ENCODE assay signal across 17 cellular contexts in the genomic region with DNA sequence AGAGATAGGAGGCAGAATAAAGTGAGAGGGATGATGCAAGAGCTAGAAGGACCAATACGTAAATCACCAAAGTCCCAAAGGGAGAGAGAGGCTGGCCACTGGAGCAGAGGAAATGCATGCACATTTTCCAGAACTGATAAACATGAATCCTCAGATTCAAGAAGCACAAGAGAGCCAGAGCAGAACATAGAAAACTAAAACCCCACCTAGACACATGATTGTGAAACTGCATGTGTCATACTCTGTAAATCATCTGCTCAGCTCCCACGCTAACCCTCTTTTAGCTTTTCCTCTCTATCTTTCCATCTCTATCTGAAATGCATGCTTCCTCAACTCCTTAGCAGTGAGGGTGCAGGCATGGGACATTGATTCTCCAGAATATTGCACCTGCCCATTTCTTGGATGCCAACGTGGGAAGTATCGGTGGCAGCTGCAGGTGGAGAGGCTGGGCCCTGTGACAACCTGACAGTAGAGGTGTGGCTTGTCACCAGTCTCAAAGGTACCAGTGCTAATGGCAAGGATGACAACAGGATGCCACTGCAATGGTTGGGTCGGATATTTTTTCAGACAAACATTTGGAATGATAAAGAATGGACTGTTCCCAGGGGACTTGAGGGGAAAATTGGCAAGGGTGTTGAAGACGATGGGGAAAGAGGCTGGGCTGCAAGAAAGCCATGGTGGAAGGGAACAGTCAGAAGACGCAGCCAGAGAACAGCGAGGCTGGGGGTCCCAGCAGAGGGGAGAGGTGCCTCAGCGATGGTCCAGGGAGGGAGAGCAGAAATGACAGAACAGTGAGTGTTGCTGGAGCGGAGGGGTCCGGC.
DNase-seq lines count a peak whose midpoint lies in the region; ATAC-seq, FAIRE-seq and TF ChIP-seq lines count a peak whose summit lies in the region.
"Had no signal": no experiment of that assay in that cellular context is flagged by ENCODE, and none has a peak within 500 bp of the region (broad histone marks: within the 10 kb centered on the region; RNA-seq: fewer than 3 reads in every experiment).

No MANE protein-coding gene starts in this region.

- H2BK12ac ChIP-seq in H9 (ENCODE audit: insufficient read length, low read depth, low read length) = no peak overlapping the region

- peaks cover 25% of the 10 kb centered on the region for H3K27me3 Mint-ChIP-seq in H9 (ENCODE audit: low read depth)

- TF ChIP-seq POLR2A in K562 (conservative IDR thresholded peaks at IDR 0.05) = no peak

- H3K9me3 Mint-ChIP-seq in H9 = peaks cover 24 to 25% of the 10 kb centered on the region in 2 experiments

- in situ Hi-C loops in ACHN (cut with HindIII; ENCODE audit: low pct_ligation_motif_present, low pct_unique_long_range_greater_than_20kb, low sequenced_read_pairs) = no loop called here
- in situ Hi-C loops in GM13976 (cut with MboI; ENCODE audit: low sequenced_read_pairs, unreplicated experiment) = loop anchor here (25.0 kb wide), 1 partner anchor 207 kb away; the partner anchor contains the start of gene GPC1
- in situ Hi-C loops in K562 (cut with MboI) = loop anchor here (5.0 kb wide), 1 partner anchor 207 kb away; the partner anchor contains the start of gene GPC1

- H3K9me1 ChIP-seq in K562 (ENCODE audit: control insufficient read depth, insufficient read depth, low read length) = no peaks in the 10 kb centered on the region

- no peaks in the 10 kb centered on the region for H3K23me2 ChIP-seq in H9 (ENCODE audit: insufficient read length, low read depth, low read length, poor library complexity, severe bottlenecking)

- intact Hi-C loops in K562 (cut with micrococcal nuclease) = no loop called here
- intact Hi-C loops in kidney (cut with DNase I) = loop anchor here (5.0 kb wide), 1 partner anchor 207 kb away; the partner anchor contains the start of gene GPC1

- TF ChIP-seq RAD21 in K562 (CRISPR knock-in tag; conservative IDR thresholded peaks at IDR 0.05 in 1 of 2, IDR thresholded peaks at IDR 0.05 in 1 of 2) = no peak

- H3K18ac ChIP-seq in H9 (ENCODE audit: insufficient read length, low read depth, low read length) = no peak overlapping the region

- peaks cover 0 to 8% (median 2%) of the 10 kb centered on the region in 3 experiments; a peak in 3 of 7 replicates for H3K36me3 Mint-ChIP-seq in H9 (ENCODE audit: insufficient read depth in 1 of 3, low read depth in 3 of 3)

- H2BK15ac ChIP-seq in H9 (ENCODE audit: low read depth, low read length) = no peak overlapping the region

- H2BK5ac ChIP-seq in H9 (ENCODE audit: insufficient read length, low read length) = no peak overlapping the region

- H3K27ac Mint-ChIP-seq in H9 = no peak overlapping the region
- H3K27ac Mint-ChIP-seq: activated T-helper 1 cell treated with anti-CD3 and anti-CD28 coated beads, Interleukin-12 subunit alpha, Interleukin-12 subunit beta, Interleukin-2, Interleukin-4 antibody, amounts not matched to agents 30 ng/mL and 10 ng/mL and 1 ng/mL, durations not matched to agents 14 hours and 24 hours and 36 hours; stimulated activated naive CD8-positive, alpha-beta T cell treated with anti-CD3 and anti-CD28 coated beads, Interleukin-15, amount 100 ng/mL, for 72 hours had no signal

- H2AFZ ChIP-seq in K562 (ENCODE audit: low read depth, low read length) = no peak overlapping the region
- H2AFZ ChIP-seq in H9 (ENCODE audit: low read length) = no peak overlapping the region

- H3K9me3 ChIP-seq in K562 (replicated peaks; ENCODE audit: control insufficient read depth, insufficient read depth, low read depth, low read length) (no peaks in the 10 kb centered on the region; the same call in 1 of the 2 replicates), kidney (ENCODE audit: control insufficient read depth in 1 of 2, low read length in 2 of 2) (peaks cover 0 to 11% of the 10 kb centered on the region in 2 donors), H9 (ENCODE audit: control insufficient read depth, low read depth, low read length) (no peaks in the 10 kb centered on the region)
- H3K9me3 ChIP-seq: HAP-1 had no signal

- H3K9ac ChIP-seq in K562 (ENCODE audit: insufficient read depth in 1 of 2, low read depth in 2 of 2, low read length in 2 of 2) = no peak overlapping the region
- no peak overlapping the region for H3K9ac ChIP-seq in kidney (ENCODE audit: low read length in 2 of 2)
- no peak overlapping the region for H3K9ac ChIP-seq in H9 (ENCODE audit: extremely low read depth, insufficient read length, low read length)

- H4K20me1 ChIP-seq in K562 (replicated peaks; ENCODE audit: control insufficient read depth, insufficient read depth, low read length) (no peaks in the 10 kb centered on the region), H9 (ENCODE audit: control insufficient read depth, insufficient read depth, insufficient read length) (no peaks in the 10 kb centered on the region)

- no TSS peak for BruUV-seq in K562 (replicated peaks; lab: Mats Ljungman, UMichigan)

- H2BK120ac ChIP-seq in H9 (ENCODE audit: low read depth, low read length, poor library complexity, severe bottlenecking) = no peak overlapping the region

- H4K8ac ChIP-seq in H9 (replicated peaks; ENCODE audit: insufficient read length, low read depth, low read length) = no peak overlapping the region

- TF ChIP-seq CTCF in GM13976 (IDR thresholded peaks at IDR 0.05; ENCODE audit: borderline replicate concordance, control extremely low read depth, extremely low read depth, insufficient read depth, missing control alignments) (no peak), K562 (IDR thresholded peaks at IDR 0.05 in 2 of 3, conservative IDR thresholded peaks at IDR 0.05 in 1 of 3; ENCODE audit: insufficient read depth in 2 of 3, low read depth in 1 of 3, low read length in 3 of 3) (no peak), kidney (IDR thresholded peaks at IDR 0.05; ENCODE audit: borderline replicate concordance, extremely low read depth, insufficient read depth) (no peak), H9 (conservative IDR thresholded peaks at IDR 0.05) (no peak)

- 1% methylated on average over 5 of the region's 11 CpGs for WGBS in K562 (ENCODE audit: insufficient coverage, low coverage, missing lambda C conversion rate)
- no CpG with 5 or more reads among the region's 11 CpGs for WGBS in H9 (ENCODE audit: extremely low coverage, insufficient read length, low lambda C conversion rate)

- no peak overlapping the region for H3K14ac ChIP-seq in H9 (ENCODE audit: insufficient read depth, low read length)

- H3K4ac ChIP-seq in H9 (ENCODE audit: low read depth, low read length) = no peak overlapping the region

- no peak overlapping the region for H3T11ph ChIP-seq in H9 (ENCODE audit: low read length)

- H3K4me1 ChIP-seq in K562 (replicated peaks in 1 of 2; ENCODE audit: control insufficient read depth in 2 of 2, insufficient read depth in 2 of 2, low read length in 2 of 2) (peaks cover 0 to 16% of the 10 kb centered on the region in 2 experiments; a peak in 3 of 5 replicates), kidney (ENCODE audit: control insufficient read depth in 1 of 2, insufficient read depth in 1 of 2, low read depth in 1 of 2, low read length in 2 of 2) (peaks cover 0 to 2% of the 10 kb centered on the region in 2 donors), H9 (ENCODE audit: insufficient read depth, low read length) (no peaks in the 10 kb centered on the region)
- H3K4me1 ChIP-seq: HAP-1 had no signal

- H3K79me2 ChIP-seq in K562 (ENCODE audit: control insufficient read depth, insufficient read depth, low read length) (no peaks in the 10 kb centered on the region), H9 (ENCODE audit: insufficient read depth, low read length) (no peaks in the 10 kb centered on the region)

- no peak overlapping the region for H4K91ac ChIP-seq in H9 (ENCODE audit: insufficient read length, low read depth, low read length)

- no peak overlapping the region for H3K4me2 ChIP-seq in K562 (ENCODE audit: insufficient read depth, low read length)
- H3K4me2 ChIP-seq in H9 (ENCODE audit: insufficient read depth, insufficient read length, low read length) = no peak overlapping the region

- FAIRE-seq in K562 (lab: Jason Lieb, UNC) (no peak), kidney (lab: Jason Lieb, UNC) (no peak)
- FAIRE-seq: HepG2 had no signal

- no peak overlapping the region for H3K56ac ChIP-seq in H9 (ENCODE audit: insufficient read length, low read depth, low read length)

- TF ChIP-seq EP300 in K562 (IDR thresholded peaks at IDR 0.05; ENCODE audit: low read length) = no peak

- no peak overlapping the region for H3K27ac ChIP-seq in K562 (ENCODE audit: extremely low read depth, low read depth, low read length)
- H3K27ac ChIP-seq in kidney (ENCODE audit: low read depth in 2 of 2, low read length in 2 of 2) = no peak overlapping the region
- H3K27ac ChIP-seq in H9 (ENCODE audit: insufficient read length, low read depth, low read length) = no peak overlapping the region
- H3K27ac ChIP-seq: Peyer's patch had no signal

- H3K4me3 ChIP-seq in K562 (no peak overlapping the region), kidney (ENCODE audit: low read length in 2 of 2) (no peak overlapping the region)
- H3K4me3 ChIP-seq: dorsolateral prefrontal cortex, HAP-1, Peyer's patch had no signal

- H3K27me3 ChIP-seq in K562 (ENCODE audit: control insufficient read depth in 2 of 2, insufficient read depth in 2 of 2, low read length in 2 of 2) = peaks cover 0 to 20% of the 10 kb centered on the region in 2 experiments; a peak in 2 of 5 replicates
- H3K27me3 ChIP-seq in H9 (ENCODE audit: insufficient read depth, low read length) = no peaks in the 10 kb centered on the region
- H3K27me3 ChIP-seq: dorsolateral prefrontal cortex, Peyer's patch had no signal

- no peak overlapping the region for H4K5ac ChIP-seq in H9 (ENCODE audit: insufficient read length, low read depth, low read length)

- DNase-seq in ACHN (peak; percentile 39), GM13976 (ENCODE audit: low spot score) (peak; percentile 38), K562 (ENCODE audit: extremely low read depth in 1 of 4, low spot score in 3 of 4) (no peak), kidney (peak; percentile 44), NCI-H1930 (lab: John Stamatoyannopoulos, UW) (no peak), H9 (no peak)
- DNase-seq in stimulated activated CD4-positive, alpha-beta T cell treated with anti-CD3 and anti-CD28 coated beads, Interleukin-1b, Interleukin-23, amount 100 ng/mL, for 48 hours = no peak
- DNase-seq: DMS153; foreskin melanocyte; NCI-H1436; stimulated activated naive CD8-positive, alpha-beta T cell treated with anti-CD3 and anti-CD28 coated beads, Interleukin-15, amount 100 ng/mL, for 72 hours had no signal

- no peak overlapping the region for H3K23ac ChIP-seq in H9 (ENCODE audit: insufficient read length, low read depth, low read length)

- no peak for ATAC-seq in K562
- no peak for ATAC-seq in GM18907 (IDR thresholded peaks at IDR 0.05; ENCODE audit: unreplicated experiment)
- ATAC-seq: HepG2; stimulated activated naive CD8-positive, alpha-beta T cell treated with anti-CD3 and anti-CD28 coated beads, Interleukin-15, amount 100 ng/mL, for 72 hours had no signal

- CTCF ChIA-PET in K562 (lab: Yijun Ruan, JAX; ENCODE audit: low intra/inter-chr PET ratio) = no interaction called here

- POLR2A ChIA-PET in K562 (lab: Yijun Ruan, JAX) = interaction anchor here (1.1 kb wide), 1 partner anchor 214 kb away, joined by 3 read pairs; no protein-coding TSS in a partner anchor

- H2AK5ac ChIP-seq in H9 (ENCODE audit: insufficient read length, low read length) = no peak overlapping the region

- H3K36me3 ChIP-seq in K562 (ENCODE audit: control insufficient read depth, insufficient read depth, low read length) (no peaks in the 10 kb centered on the region), kidney (ENCODE audit: control insufficient read depth in 1 of 2, insufficient read depth in 2 of 2, low read length in 2 of 2) (no peaks in the 10 kb centered on the region)
- H3K36me3 ChIP-seq: HAP-1, Peyer's patch had no signal

- H2BK20ac ChIP-seq in H9 (ENCODE audit: low read depth, low read length, poor library complexity, severe bottlenecking) = no peak overlapping the region

- no peaks in the 10 kb centered on the region for H3K79me1 ChIP-seq in H9 (ENCODE audit: insufficient read depth, low read depth, low read length, poor library complexity, severe bottlenecking)

- H3K4me1 Mint-ChIP-seq in H9 = 0 out of 4 replicates have a peak, but pooled peaks cover 0 to 2% of the 10 kb centered on the region in 2 experiments
- H3K4me1 Mint-ChIP-seq: stimulated activated naive CD8-positive, alpha-beta T cell treated with anti-CD3 and anti-CD28 coated beads, Interleukin-15, amount 100 ng/mL, for 72 hours had no signal

- H3K4me3 Mint-ChIP-seq in H9 = no peak overlapping the region
- H3K4me3 Mint-ChIP-seq: activated T-helper 1 cell treated with anti-CD3 and anti-CD28 coated beads, Interleukin-12 subunit alpha, Interleukin-12 subunit beta, Interleukin-2, Interleukin-4 antibody, amounts not matched to agents 30 ng/mL and 10 ng/mL and 1 ng/mL, durations not matched to agents 14 hours and 24 hours and 36 hours; stimulated activated naive CD8-positive, alpha-beta T cell treated with anti-CD3 and anti-CD28 coated beads, Interleukin-15, amount 100 ng/mL, for 72 hours had no signal

Comparison
In these comparisons a context has a peak if more than half of its experiments do, and no peak if none do; other contexts are left out.
1. DNase-seq: peak in ACHN (single experiment), GM13976 (single experiment) and kidney (single experiment); none in K562 (0 of 4), stimulated activated CD4-positive, alpha-beta T cell treated with anti-CD3 and anti-CD28 coated beads, Interleukin-1b, Interleukin-23, amount 100 ng/mL, for 48 hours (single experiment), NCI-H1930 (0 of 2) and H9 (single experiment).